In genomic region chr9:105242062-105242461, GRCh38 we compare ENCODE assay signal across 17 cellular contexts. TPM values are rescaled to one million over a fixed set of nuclear protein-coding genes. Genes with fewer than 3 reads are reported as not detected.
DNase-seq lines count a peak whose midpoint lies in the region; ATAC-seq and TF ChIP-seq lines count a peak whose summit lies in the region.
"Had no signal": no experiment of that assay in that cellular context is flagged by ENCODE, and none has a peak within 500 bp of the region (broad histone marks: within the 10 kb centered on the region; RNA-seq: fewer than 3 reads in every experiment).

No MANE protein-coding gene starts in this region.

- peaks cover 20% of the 10 kb centered on the region for H3F3A ChIP-seq in DOHH2 (ENCODE audit: control insufficient read depth, insufficient read depth)

- H3K9me3 ChIP-seq in DOHH2 (ENCODE audit: control insufficient read depth, insufficient read depth, low read length) (no peaks in the 10 kb centered on the region), OCI-LY7 (ENCODE audit: low read length) (no peaks in the 10 kb centered on the region), parathyroid adenoma (ENCODE audit: control insufficient read depth, low read length) (no peaks in the 10 kb centered on the region)

- H3K9ac ChIP-seq in parathyroid adenoma, result no peak overlapping the region

- H4K20me1 ChIP-seq in DOHH2 (ENCODE audit: control insufficient read depth, insufficient read depth, low read depth, low read length) (peaks cover 4% of the 10 kb centered on the region; the same call in 1 of the 2 replicates), OCI-LY7 (ENCODE audit: insufficient read depth, low read length) (0 out of 2 replicates have a peak, but pooled peaks cover 10% of the 10 kb centered on the region)

- H3K4me2 ChIP-seq in DOHH2 (ENCODE audit: low read length) (peak overlapping the region; percentile 16; the same call in 1 of the 2 replicates), OCI-LY7 (ENCODE audit: low read length) (no peak overlapping the region), parathyroid adenoma (ENCODE audit: low read length) (peak overlapping the region; percentile 72)

- POLR2A ChIA-PET in OCI-LY7 (lab: Charles Lee), result interaction anchor here (0.8 kb wide), 2 partner anchors 9 to 14 kb away, joined by 3 to 4 read pairs; no protein-coding TSS in a partner anchor

- peaks cover 36% of the 10 kb centered on the region for H3K4me1 ChIP-seq in DOHH2 (ENCODE audit: control insufficient read depth, low read length)
- peaks cover 32% of the 10 kb centered on the region for H3K4me1 ChIP-seq in OCI-LY7 (ENCODE audit: insufficient read depth, low read length, poor library complexity, severe bottlenecking)
- peaks cover 21% of the 10 kb centered on the region for H3K4me1 ChIP-seq in parathyroid adenoma

- no peak overlapping the region for H3K4me3 ChIP-seq in DOHH2 (ENCODE audit: low read length)
- no peak overlapping the region for H3K4me3 ChIP-seq in OCI-LY7 (ENCODE audit: low read depth, low read length, poor library complexity, severe bottlenecking)
- H3K4me3 ChIP-seq in foreskin fibroblast (ENCODE audit: low read depth in 1 of 2, low read length in 2 of 2), result peak overlapping the region; percentile 28 to 42
- H3K4me3 ChIP-seq in parathyroid adenoma (ENCODE audit: low read depth, low read length), result peak overlapping the region; percentile 50
- H3K4me3 ChIP-seq: K562, lung had no signal

- no peak for ATAC-seq in sciatic nerve
- ATAC-seq: K562 had no signal

- no peak for DNase-seq in OCI-LY7 (ENCODE audit: low spot score)
- DNase-seq in foreskin fibroblast, result no peak
- no peak for DNase-seq in NCI-H748 (lab: John Stamatoyannopoulos, UW; ENCODE audit: unreplicated experiment)
- DNase-seq in sciatic nerve (ENCODE audit: low spot score), result no peak
- DNase-seq in occipital lobe (lab: John Stamatoyannopoulos, UW), result no peak
- DNase-seq in activated T-cell treated with anti-CD3 and anti-CD28 coated beads for 4 hours, result no peak
- DNase-seq: activated CD4-positive, alpha-beta memory T cell treated with anti-CD3 and anti-CD28 coated beads for 36 hours; activated effector memory CD4-positive, alpha-beta T cell treated with Interleukin-2 at 50 U/mL for 16 hours; brain microvascular endothelial cell; EL; NCI-H1694; NCI-H82 had no signal

- peaks cover 35% of the 10 kb centered on the region for H3K27me3 ChIP-seq in DOHH2 (ENCODE audit: control insufficient read depth, low read length)
- no peaks in the 10 kb centered on the region for H3K27me3 ChIP-seq in parathyroid adenoma (ENCODE audit: control insufficient read depth, insufficient read depth, low read length)
- H3K27me3 ChIP-seq: brain microvascular endothelial cell had no signal

- H2AFZ ChIP-seq in OCI-LY7 (ENCODE audit: low read length) (peak overlapping the region; percentile 12; the same call in 1 of the 2 replicates), parathyroid adenoma (no peak overlapping the region)

- no TSS peak for BruUV-seq in OCI-LY7 (replicated peaks; lab: Mats Ljungman, UMichigan)

- no peak overlapping the region for H3K27ac ChIP-seq in DOHH2 (ENCODE audit: low read depth, low read length)
- no peak overlapping the region for H3K27ac ChIP-seq in OCI-LY7 (ENCODE audit: low read depth, low read length, poor library complexity, severe bottlenecking)
- H3K27ac ChIP-seq in parathyroid adenoma, result peak overlapping the region; percentile 87
- H3K27ac ChIP-seq: C4-2B had no signal

- intact Hi-C loops in OCI-LY7 (cut with micrococcal nuclease; ENCODE audit: unreplicated experiment) (loop anchor here (10.0 kb wide), 2 partner anchors 113 to 467 kb away; no protein-coding TSS in a partner anchor), sciatic nerve (cut with DNase I) (no loop called here)

- CTCF ChIA-PET in OCI-LY7 (lab: Charles Lee; ENCODE audit: unreplicated experiment), result no interaction called here

- H3K9me2 ChIP-seq in DOHH2 (replicated peaks; ENCODE audit: control insufficient read depth, low read length), result no peaks in the 10 kb centered on the region
- H3K9me2 ChIP-seq in OCI-LY7 (ENCODE audit: insufficient read depth, low read length), result no peaks in the 10 kb centered on the region

- H3K79me2 ChIP-seq in DOHH2 (ENCODE audit: control insufficient read depth, low read length) (peaks cover 22% of the 10 kb centered on the region), OCI-LY7 (ENCODE audit: insufficient read depth, low read depth, low read length) (peaks cover 21% of the 10 kb centered on the region), parathyroid adenoma (peaks cover 3% of the 10 kb centered on the region)

- no peak for TF ChIP-seq CTCF in DOHH2 (IDR thresholded peaks at IDR 0.05; ENCODE audit: low read depth, low read length, poor library complexity, severe bottlenecking)
- TF ChIP-seq CTCF in OCI-LY7 (conservative IDR thresholded peaks at IDR 0.05; ENCODE audit: low read length), result no peak
- no peak for TF ChIP-seq CTCF in foreskin fibroblast (IDR thresholded peaks at IDR 0.05; ENCODE audit: low read depth, low read length)
- no peak for TF ChIP-seq CTCF in parathyroid adenoma (IDR thresholded peaks at IDR 0.05)

- H3K36me3 ChIP-seq in DOHH2 (ENCODE audit: control insufficient read depth, low read length) (no peaks in the 10 kb centered on the region), OCI-LY7 (ENCODE audit: insufficient read depth, low read length) (no peaks in the 10 kb centered on the region), parathyroid adenoma (ENCODE audit: control insufficient read depth, insufficient read depth, low read length) (no peaks in the 10 kb centered on the region)
- H3K36me3 ChIP-seq: brain microvascular endothelial cell had no signal

RNA-seq across cellular contexts. Expression of gene SLC44A1, which starts 2.4 kb away (rescaled TPM):
- total RNA-seq in OCI-LY7 (2014; rRNA removed; shearing (Covaris generic)), result 26.6 and 27.6 TPM in 2 replicates
- total RNA-seq in OCI-LY7 (2022) (71.6 and 81.3 TPM in 2 replicates), sciatic nerve (82.2 TPM), occipital lobe (54.9 TPM)

Comparison
In these comparisons a context has a peak if more than half of its experiments do, and no peak if none do; other contexts are left out.
1. H3K4me3 ChIP-seq: peak in foreskin fibroblast (2 of 2) and parathyroid adenoma (single experiment); none in DOHH2 (single experiment) and OCI-LY7 (single experiment).